ENCODE assay signal across 13 cellular contexts in genomic region chr5:39569857-39570256, GRCh38.
DNase-seq lines count a peak whose midpoint lies in the region; FAIRE-seq and TF ChIP-seq lines count a peak whose summit lies in the region.
"Had no signal": no experiment of that assay in that cellular context is flagged by ENCODE, and none has a peak within 500 bp of the region (broad histone marks: within the 10 kb centered on the region; RNA-seq: fewer than 3 reads in every experiment).

No MANE protein-coding gene starts in this region.

- H3K27me3 ChIP-seq in MM.1S (replicated peaks; ENCODE audit: insufficient read depth, low read length): no peaks in the 10 kb centered on the region
- no peaks in the 10 kb centered on the region for H3K27me3 ChIP-seq in astrocyte (ENCODE audit: insufficient read depth, low read length)
- no peaks in the 10 kb centered on the region for H3K27me3 ChIP-seq in thyroid gland

- no peaks in the 10 kb centered on the region for H3K9me2 ChIP-seq in MM.1S (replicated peaks; ENCODE audit: insufficient read depth, low read length)
- H3K9me2 ChIP-seq: SK-N-SH had no signal

- no peaks in the 10 kb centered on the region for H3K9me3 Mint-ChIP-seq in astrocyte (ENCODE audit: unreplicated experiment)
- no peaks in the 10 kb centered on the region for H3K9me3 Mint-ChIP-seq in nephron progenitor cell
- H3K9me3 Mint-ChIP-seq: CD8-positive, alpha-beta memory T cell had no signal

- H3K27me3 Mint-ChIP-seq in astrocyte (ENCODE audit: low read depth, unreplicated experiment): no peaks in the 10 kb centered on the region
- no peaks in the 10 kb centered on the region for H3K27me3 Mint-ChIP-seq in nephron progenitor cell (ENCODE audit: low read depth, poor library complexity)

- peak overlapping the region; percentile 4; the same call in 1 of the 2 replicates for H3K4me3 ChIP-seq in MM.1S (ENCODE audit: low read length)
- no peak overlapping the region for H3K4me3 ChIP-seq in astrocyte (ENCODE audit: insufficient read depth, low read depth, low read length)
- no peak overlapping the region for H3K4me3 ChIP-seq in thyroid gland (replicated peaks in 1 of 3)

- H3K4me1 Mint-ChIP-seq in astrocyte (ENCODE audit: low read depth, unreplicated experiment) (no peaks in the 10 kb centered on the region), nephron progenitor cell (peaks cover 7% of the 10 kb centered on the region)
- H3K4me1 Mint-ChIP-seq: CD8-positive, alpha-beta memory T cell had no signal

- no peak for TF ChIP-seq CTCF in MM.1S (IDR thresholded peaks at IDR 0.05; ENCODE audit: low read length)
- no peak for TF ChIP-seq CTCF in astrocyte (IDR thresholded peaks at IDR 0.05; ENCODE audit: insufficient read depth, low read depth, low read length)
- TF ChIP-seq CTCF in thyroid gland (IDR thresholded peaks at IDR 0.05): no peak
- no peak for TF ChIP-seq CTCF in nephron progenitor cell (IDR thresholded peaks at IDR 0.05)

- no peaks in the 10 kb centered on the region for H3K36me3 ChIP-seq in MM.1S (replicated peaks; ENCODE audit: insufficient read depth, low read length)
- no peaks in the 10 kb centered on the region for H3K36me3 ChIP-seq in astrocyte (ENCODE audit: insufficient read depth, low read length)
- no peaks in the 10 kb centered on the region for H3K36me3 ChIP-seq in thyroid gland

- H3K9me3 ChIP-seq in MM.1S (replicated peaks; ENCODE audit: insufficient read depth, low read length): no peaks in the 10 kb centered on the region
- H3K9me3 ChIP-seq in astrocyte (ENCODE audit: insufficient read depth, low read depth, low read length): no peaks in the 10 kb centered on the region
- no peaks in the 10 kb centered on the region for H3K9me3 ChIP-seq in thyroid gland
- H3K9me3 ChIP-seq: SK-N-SH had no signal

- H3K79me2 ChIP-seq in MM.1S (ENCODE audit: low read length) (no peaks in the 10 kb centered on the region), astrocyte (ENCODE audit: insufficient read depth, low read length) (no peaks in the 10 kb centered on the region)

- no peaks in the 10 kb centered on the region for H3K36me3 Mint-ChIP-seq in astrocyte (ENCODE audit: low read depth, unreplicated experiment)
- no peaks in the 10 kb centered on the region for H3K36me3 Mint-ChIP-seq in nephron progenitor cell (ENCODE audit: low read depth)
- H3K36me3 Mint-ChIP-seq: CD8-positive, alpha-beta memory T cell had no signal

- no peak overlapping the region for H3K27ac Mint-ChIP-seq in astrocyte (ENCODE audit: unreplicated experiment)
- no peak overlapping the region for H3K27ac Mint-ChIP-seq in nephron progenitor cell
- H3K27ac Mint-ChIP-seq: CD8-positive, alpha-beta memory T cell had no signal

- no peaks in the 10 kb centered on the region for H3F3A ChIP-seq in MM.1S (ENCODE audit: insufficient read depth, low read length)

- no peak overlapping the region for H3K9ac ChIP-seq in MM.1S (ENCODE audit: low read length)
- H3K9ac ChIP-seq in astrocyte (ENCODE audit: low read length): no peak overlapping the region
- H3K9ac ChIP-seq: SK-N-SH had no signal

- no peak for FAIRE-seq in astrocyte (lab: Jason Lieb, UNC)

- WGBS in thyroid gland, 2 donors: 18 to 22% methylated on average over 3 of the region's 3 CpGs

- H4K20me1 ChIP-seq in MM.1S (ENCODE audit: insufficient read depth, low read length): no peaks in the 10 kb centered on the region
- H4K20me1 ChIP-seq in astrocyte (ENCODE audit: insufficient read depth, low read length): no peaks in the 10 kb centered on the region

- no peak for DNase-seq in MM.1S
- DNase-seq in astrocyte (ENCODE audit: low read depth): no peak
- peak; percentile 70 for DNase-seq in left kidney (ENCODE audit: low read depth, low spot score)
- peak; percentile 23 to 35 for DNase-seq in thyroid gland
- DNase-seq in nephron progenitor cell: no peak
- no peak for DNase-seq in COLO668 (lab: John Stamatoyannopoulos, UW; ENCODE audit: unreplicated experiment)
- DNase-seq in substantia nigra (lab: John Stamatoyannopoulos, UW): no peak
- DNase-seq: C1 segment of cervical spinal cord, GDM1, NCI-H1092 treated with DMSO at 0.1 percent for 48 hours, NCI-H1694 had no signal

- H3K27ac ChIP-seq in MM.1S (ENCODE audit: low read length) (no peak overlapping the region), astrocyte (ENCODE audit: low read depth, low read length) (no peak overlapping the region), thyroid gland (peak overlapping the region; percentile 13 to 35 (median 14)), substantia nigra (ENCODE audit: low read depth, low read length, poor library complexity, severe bottlenecking) (no peak overlapping the region)

- TF ChIP-seq POLR2A in thyroid gland (IDR thresholded peaks at IDR 0.05): no peak

- peak overlapping the region; percentile 29 for H2AFZ ChIP-seq in MM.1S (ENCODE audit: low read length)
- peak overlapping the region; percentile 1 for H2AFZ ChIP-seq in astrocyte (ENCODE audit: low read depth, low read length)

- H3K4me3 Mint-ChIP-seq in astrocyte (ENCODE audit: unreplicated experiment) (no peak overlapping the region), nephron progenitor cell (no peak overlapping the region)
- H3K4me3 Mint-ChIP-seq: CD8-positive, alpha-beta memory T cell had no signal

- H3K4me1 ChIP-seq in MM.1S (ENCODE audit: low read length): no peaks in the 10 kb centered on the region
- no peaks in the 10 kb centered on the region for H3K4me1 ChIP-seq in astrocyte (ENCODE audit: insufficient read depth, low read length)
- peaks cover 3% of the 10 kb centered on the region in 2 donors for H3K4me1 ChIP-seq in thyroid gland

- intact Hi-C loops in thyroid gland (cut with DNase I): no loop called here

- H3K4me2 ChIP-seq in MM.1S (ENCODE audit: low read depth, low read length): peak overlapping the region; percentile 18; the same call in 1 of the 2 replicates
- no peak overlapping the region for H3K4me2 ChIP-seq in astrocyte (ENCODE audit: low read length)
- H3K4me2 ChIP-seq: SK-N-SH had no signal

Comparison
In these comparisons a context has a peak if more than half of its experiments do, and no peak if none do; other contexts are left out.
1. DNase-seq: peak in left kidney (single experiment) and thyroid gland (2 of 2); none in MM.1S (single experiment), astrocyte (single experiment), nephron progenitor cell (single experiment), COLO668 (single experiment) and substantia nigra (0 of 49).
2. H3K27ac ChIP-seq: peak in thyroid gland (3 of 3); none in MM.1S (single experiment), astrocyte (single experiment) and substantia nigra (single experiment).